9 cellular contexts compared by ENCODE assay signal in genomic region chr2:215870986-215871385, GRCh38.
A peak's percentile ranks its signal among the peaks of the same experiment; 100 is the strongest.
DNase-seq lines count a peak whose midpoint lies in the region; ATAC-seq and TF ChIP-seq lines count a peak whose summit lies in the region.
"Had no signal": no experiment of that assay in that cellular context is flagged by ENCODE, and none has a peak within 500 bp of the region (broad histone marks: within the 10 kb centered on the region; RNA-seq: fewer than 3 reads in every experiment).

No MANE protein-coding gene starts in this region.

- H3K36me3 Mint-ChIP-seq in endothelial cell (ENCODE audit: low read depth, unreplicated experiment), result no peaks in the 10 kb centered on the region
- H3K36me3 Mint-ChIP-seq in naive thymus-derived CD4-positive, alpha-beta T cell, result no peaks in the 10 kb centered on the region

- in situ Hi-C loops in ACHN (cut with HindIII; ENCODE audit: low pct_ligation_motif_present, low pct_unique_long_range_greater_than_20kb, low sequenced_read_pairs), result no loop called here

- H3K36me3 ChIP-seq in Loucy (ENCODE audit: insufficient read depth, low read length), result no peaks in the 10 kb centered on the region
- no peaks in the 10 kb centered on the region for H3K36me3 ChIP-seq in naive thymus-derived CD4-positive, alpha-beta T cell (ENCODE audit: control insufficient read depth in 2 of 3, insufficient read depth in 3 of 3, low read length in 3 of 3)

- WGBS in right cardiac atrium, result 92% methylated on average over 2 of the region's 2 CpGs

- peak; percentile 43; the same call in 1 of the 2 replicates for TF ChIP-seq CTCF in GM12874 (IDR thresholded peaks at IDR 0.05; ENCODE audit: insufficient read depth, low read depth, low read length)
- peak; percentile 72 for TF ChIP-seq CTCF in Loucy (conservative IDR thresholded peaks at IDR 0.05; ENCODE audit: low read length)
- peak; percentile 55 for TF ChIP-seq CTCF in endothelial cell (IDR thresholded peaks at IDR 0.05; ENCODE audit: unreplicated experiment)

- no peak overlapping the region for H3K4me3 Mint-ChIP-seq in endothelial cell (ENCODE audit: unreplicated experiment)
- no peak overlapping the region for H3K4me3 Mint-ChIP-seq in naive thymus-derived CD4-positive, alpha-beta T cell

- no peak overlapping the region for H2AFZ ChIP-seq in Loucy (ENCODE audit: low read length)

- no peaks in the 10 kb centered on the region for H4K20me1 ChIP-seq in Loucy (ENCODE audit: insufficient read depth, low read length, poor library complexity, severe bottlenecking)

- H3K27me3 ChIP-seq in Loucy (ENCODE audit: insufficient read depth, low read length, poor library complexity, severe bottlenecking), result no peaks in the 10 kb centered on the region
- no peaks in the 10 kb centered on the region for H3K27me3 ChIP-seq in right cardiac atrium (ENCODE audit: control insufficient read depth, insufficient read depth)
- peaks cover 0 to 6% of the 10 kb centered on the region in 2 donors for H3K27me3 ChIP-seq in naive thymus-derived CD4-positive, alpha-beta T cell (ENCODE audit: control insufficient read depth in 2 of 2, insufficient read depth in 2 of 2, low read length in 2 of 2)

- no peak overlapping the region for H3K4me2 ChIP-seq in Loucy (ENCODE audit: low read depth, low read length, poor library complexity, severe bottlenecking)

- no peak overlapping the region for H3K9ac ChIP-seq in Loucy (ENCODE audit: low read depth, low read length, poor library complexity, severe bottlenecking)

- no peaks in the 10 kb centered on the region for H3F3A ChIP-seq in Loucy (ENCODE audit: low read depth)

- H3K4me3 ChIP-seq in Loucy (ENCODE audit: low read length, poor library complexity, severe bottlenecking) (no peak overlapping the region), right cardiac atrium (ENCODE audit: low read length) (no peak overlapping the region)
- no peak overlapping the region for H3K4me3 ChIP-seq in naive thymus-derived CD4-positive, alpha-beta T cell (ENCODE audit: low read length)

- intact Hi-C loops in right cardiac atrium (cut with DNase I), result no loop called here
- intact Hi-C loops in naive thymus-derived CD4-positive, alpha-beta T cell (cut with micrococcal nuclease), result no loop called here

- no peak overlapping the region for H3K27ac ChIP-seq in right cardiac atrium (ENCODE audit: low read length)
- H3K27ac ChIP-seq in naive thymus-derived CD4-positive, alpha-beta T cell (ENCODE audit: low read depth, low read length), result no peak overlapping the region

- CTCF ChIA-PET in naive thymus-derived CD4-positive, alpha-beta T cell (lab: Charles Lee), result no interaction called here

- no peaks in the 10 kb centered on the region for H3K9me3 Mint-ChIP-seq in endothelial cell (ENCODE audit: unreplicated experiment)
- H3K9me3 Mint-ChIP-seq in naive thymus-derived CD4-positive, alpha-beta T cell, result no peaks in the 10 kb centered on the region

- H3K27ac Mint-ChIP-seq in endothelial cell (ENCODE audit: unreplicated experiment), result no peak overlapping the region
- H3K27ac Mint-ChIP-seq in naive thymus-derived CD4-positive, alpha-beta T cell, result no peak overlapping the region

- no peaks in the 10 kb centered on the region for H3K4me1 ChIP-seq in Loucy (ENCODE audit: insufficient read depth, low read length, poor library complexity, severe bottlenecking)
- no peaks in the 10 kb centered on the region for H3K4me1 ChIP-seq in right cardiac atrium (ENCODE audit: control insufficient read depth, insufficient read depth, low read length)
- H3K4me1 ChIP-seq in naive thymus-derived CD4-positive, alpha-beta T cell (ENCODE audit: control insufficient read depth in 2 of 2, insufficient read depth in 2 of 2, low read length in 2 of 2), result no peaks in the 10 kb centered on the region

- ATAC-seq in right cardiac atrium, result no peak
- ATAC-seq in naive thymus-derived CD4-positive, alpha-beta T cell, result no peak

- DNase-seq in ACHN (peak; percentile 29), endothelial cell (ENCODE audit: low spot score) (peak; percentile 34), HK-2 (ENCODE audit: unreplicated experiment) (no peak), right cardiac atrium (no peak), SKM-1 treated with dmso at 0.1 percent for 144 hours (lab: John Stamatoyannopoulos, UW; ENCODE audit: unreplicated experiment) (no peak)
- no peak for DNase-seq in naive thymus-derived CD4-positive, alpha-beta T cell
- DNase-seq: activated gamma-delta T cell had no signal

- no peaks in the 10 kb centered on the region for H3K79me2 ChIP-seq in Loucy (ENCODE audit: insufficient read depth, low read length)

- no peaks in the 10 kb centered on the region for H3K9me2 ChIP-seq in Loucy (replicated peaks; ENCODE audit: low read depth, low read length)

- POLR2A ChIA-PET in naive thymus-derived CD4-positive, alpha-beta T cell (lab: Charles Lee), result no interaction called here

- H3K9me3 ChIP-seq in Loucy (ENCODE audit: insufficient read depth, low read depth, low read length), result no peaks in the 10 kb centered on the region
- no peaks in the 10 kb centered on the region for H3K9me3 ChIP-seq in right cardiac atrium (ENCODE audit: control insufficient read depth, low read length)
- H3K9me3 ChIP-seq in naive thymus-derived CD4-positive, alpha-beta T cell (ENCODE audit: control insufficient read depth in 2 of 3, low read length in 3 of 3), result no peaks in the 10 kb centered on the region

- peaks cover 5% of the 10 kb centered on the region for H3K4me1 Mint-ChIP-seq in endothelial cell (ENCODE audit: unreplicated experiment)
- no peaks in the 10 kb centered on the region for H3K4me1 Mint-ChIP-seq in naive thymus-derived CD4-positive, alpha-beta T cell

- H3K27me3 Mint-ChIP-seq in endothelial cell (ENCODE audit: unreplicated experiment), result no peaks in the 10 kb centered on the region
- peaks cover 7 to 25% (median 12%) of the 10 kb centered on the region in 5 donors for H3K27me3 Mint-ChIP-seq in naive thymus-derived CD4-positive, alpha-beta T cell

Comparison
In these comparisons a context has a peak if more than half of its experiments do, and no peak if none do; other contexts are left out.
1. DNase-seq: peak in ACHN (single experiment) and endothelial cell (single experiment); none in HK-2 (single experiment), right cardiac atrium (0 of 3), SKM-1 treated with dmso at 0.1 percent for 144 hours (single experiment) and naive thymus-derived CD4-positive, alpha-beta T cell (0 of 9).
2. Peak in every context shown above with its lines, with median percentiles within 50 percentile points of each other: CTCF ChIP-seq.